ENCODE assay signal across 1 cellular context in genomic region chrX:78958419-78959116, GRCh38.
TF ChIP-seq lines count a peak whose summit lies in the region.

No MANE protein-coding gene starts in this region.

TF ChIP-seq in HepG2, 621 proteins besides CTCF, POLR2A, EP300 and RAD21:
- TF ChIP-seq, protein P1, sequence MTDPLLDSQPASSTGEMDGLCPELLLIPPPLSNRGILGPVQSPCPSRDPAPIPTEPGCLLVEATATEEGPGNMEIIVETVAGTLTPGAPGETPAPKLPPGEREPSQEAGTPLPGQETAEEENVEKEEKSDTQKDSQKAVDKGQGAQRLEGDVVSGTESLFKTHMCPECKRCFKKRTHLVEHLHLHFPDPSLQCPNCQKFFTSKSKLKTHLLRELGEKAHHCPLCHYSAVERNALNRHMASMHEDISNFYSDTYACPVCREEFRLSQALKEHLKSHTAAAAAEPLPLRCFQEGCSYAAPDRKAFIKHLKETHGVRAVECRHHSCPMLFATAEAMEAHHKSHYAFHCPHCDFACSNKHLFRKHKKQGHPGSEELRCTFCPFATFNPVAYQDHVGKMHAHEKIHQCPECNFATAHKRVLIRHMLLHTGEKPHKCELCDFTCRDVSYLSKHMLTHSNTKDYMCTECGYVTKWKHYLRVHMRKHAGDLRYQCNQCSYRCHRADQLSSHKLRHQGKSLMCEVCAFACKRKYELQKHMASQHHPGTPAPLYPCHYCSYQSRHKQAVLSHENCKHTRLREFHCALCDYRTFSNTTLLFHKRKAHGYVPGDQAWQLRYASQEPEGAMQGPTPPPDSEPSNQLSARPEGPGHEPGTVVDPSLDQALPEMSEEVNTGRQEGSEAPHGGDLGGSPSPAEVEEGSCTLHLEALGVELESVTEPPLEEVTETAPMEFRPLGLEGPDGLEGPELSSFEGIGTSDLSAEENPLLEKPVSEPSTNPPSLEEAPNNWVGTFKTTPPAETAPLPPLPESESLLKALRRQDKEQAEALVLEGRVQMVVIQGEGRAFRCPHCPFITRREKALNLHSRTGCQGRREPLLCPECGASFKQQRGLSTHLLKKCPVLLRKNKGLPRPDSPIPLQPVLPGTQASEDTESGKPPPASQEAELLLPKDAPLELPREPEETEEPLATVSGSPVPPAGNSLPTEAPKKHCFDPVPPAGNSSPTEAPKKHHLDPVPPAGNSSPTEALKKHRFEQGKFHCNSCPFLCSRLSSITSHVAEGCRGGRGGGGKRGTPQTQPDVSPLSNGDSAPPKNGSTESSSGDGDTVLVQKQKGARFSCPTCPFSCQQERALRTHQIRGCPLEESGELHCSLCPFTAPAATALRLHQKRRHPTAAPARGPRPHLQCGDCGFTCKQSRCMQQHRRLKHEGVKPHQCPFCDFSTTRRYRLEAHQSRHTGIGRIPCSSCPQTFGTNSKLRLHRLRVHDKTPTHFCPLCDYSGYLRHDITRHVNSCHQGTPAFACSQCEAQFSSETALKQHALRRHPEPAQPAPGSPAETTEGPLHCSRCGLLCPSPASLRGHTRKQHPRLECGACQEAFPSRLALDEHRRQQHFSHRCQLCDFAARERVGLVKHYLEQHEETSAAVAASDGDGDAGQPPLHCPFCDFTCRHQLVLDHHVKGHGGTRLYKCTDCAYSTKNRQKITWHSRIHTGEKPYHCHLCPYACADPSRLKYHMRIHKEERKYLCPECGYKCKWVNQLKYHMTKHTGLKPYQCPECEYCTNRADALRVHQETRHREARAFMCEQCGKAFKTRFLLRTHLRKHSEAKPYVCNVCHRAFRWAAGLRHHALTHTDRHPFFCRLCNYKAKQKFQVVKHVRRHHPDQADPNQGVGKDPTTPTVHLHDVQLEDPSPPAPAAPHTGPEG (CRISPR knock-in tag; IDR thresholded peaks at IDR 0.05): no peak
- TF ChIP-seq ZNF674 (CRISPR knock-in tag; IDR thresholded peaks at IDR 0.05; ENCODE audit: low read depth) (no peak), PLSCR1 (CRISPR knock-in tag; IDR thresholded peaks at IDR 0.05; ENCODE audit: borderline replicate concordance) (no peak), FOXC1 (CRISPR knock-in tag; IDR thresholded peaks at IDR 0.05; ENCODE audit: borderline replicate concordance) (no peak), ZNF431 (CRISPR knock-in tag; IDR thresholded peaks at IDR 0.05; ENCODE audit: borderline replicate concordance, low read depth) (no peak), ZNF672 (CRISPR knock-in tag; IDR thresholded peaks at IDR 0.05) (no peak), ZNF644 (CRISPR knock-in tag; IDR thresholded peaks at IDR 0.05; ENCODE audit: low read depth) (no peak)
- TF ChIP-seq, protein P2, sequence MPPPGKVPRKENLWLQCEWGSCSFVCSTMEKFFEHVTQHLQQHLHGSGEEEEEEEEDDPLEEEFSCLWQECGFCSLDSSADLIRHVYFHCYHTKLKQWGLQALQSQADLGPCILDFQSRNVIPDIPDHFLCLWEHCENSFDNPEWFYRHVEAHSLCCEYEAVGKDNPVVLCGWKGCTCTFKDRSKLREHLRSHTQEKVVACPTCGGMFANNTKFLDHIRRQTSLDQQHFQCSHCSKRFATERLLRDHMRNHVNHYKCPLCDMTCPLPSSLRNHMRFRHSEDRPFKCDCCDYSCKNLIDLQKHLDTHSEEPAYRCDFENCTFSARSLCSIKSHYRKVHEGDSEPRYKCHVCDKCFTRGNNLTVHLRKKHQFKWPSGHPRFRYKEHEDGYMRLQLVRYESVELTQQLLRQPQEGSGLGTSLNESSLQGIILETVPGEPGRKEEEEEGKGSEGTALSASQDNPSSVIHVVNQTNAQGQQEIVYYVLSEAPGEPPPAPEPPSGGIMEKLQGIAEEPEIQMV (CRISPR knock-in tag; IDR thresholded peaks at IDR 0.05; ENCODE audit: low read depth): no peak
